In the genomic region with DNA sequence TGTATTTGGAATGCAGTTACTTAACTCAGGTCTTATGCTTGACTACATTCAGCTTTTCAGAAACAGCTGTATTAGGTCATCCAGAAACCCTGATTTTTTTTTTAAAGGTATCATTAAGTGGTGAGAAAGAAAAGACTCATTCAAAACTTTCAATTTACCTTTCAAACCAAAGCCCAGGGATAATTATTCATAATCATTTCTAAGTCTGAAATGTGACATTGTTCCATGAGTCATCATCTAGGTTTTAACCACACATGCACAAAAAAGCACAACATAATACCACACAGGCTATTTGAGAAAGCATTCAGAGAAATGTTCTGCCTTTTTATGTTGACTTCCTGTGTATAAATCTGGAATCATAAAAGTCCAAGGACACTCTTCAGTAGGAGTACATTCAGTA, we compare ENCODE assay signal across 18 cellular contexts.
DNase-seq lines count a peak whose midpoint lies in the region; ATAC-seq and TF ChIP-seq lines count a peak whose summit lies in the region.
"Had no signal": no experiment of that assay in that cellular context is flagged by ENCODE, and none has a peak within 500 bp of the region (broad histone marks: within the 10 kb centered on the region; RNA-seq: fewer than 3 reads in every experiment).

No MANE protein-coding gene starts in this region.

- peaks cover 50% of the 10 kb centered on the region for H3K27me3 Mint-ChIP-seq in activated T-cell treated with anti-CD3 and anti-CD28 coated beads, Interleukin-2, amount 50 U/mL, for 24 hours
- no peaks in the 10 kb centered on the region for H3K27me3 Mint-ChIP-seq in stimulated activated naive CD8-positive, alpha-beta T cell treated with anti-CD3 and anti-CD28 coated beads, Interleukin-15, Interleukin-2, amounts not matched to agents 100 ng/mL and 50 ng/mL, for 24 hours
- H3K27me3 Mint-ChIP-seq: activated CD4-positive, alpha-beta T cell treated with anti-CD3 and anti-CD28 coated beads, Interleukin-2, amount 10 ng/mL, durations not matched to agents 24 days and 14 days; CD4-positive, alpha-beta memory T cell; IgD-negative memory B cell had no signal

- in situ Hi-C loops in mammary epithelial cell (cut with MboI; ENCODE audit: low sequenced_read_pairs in 2 of 2), result no loop called here

- intact Hi-C loops in mammary epithelial cell (cut with micrococcal nuclease) (no loop called here), heart left ventricle (cut with DNase I) (no loop called here)

- H3K4me3 ChIP-seq in mammary epithelial cell (replicated peaks in 1 of 3; ENCODE audit: insufficient read depth in 1 of 3, low read depth in 2 of 3, low read length in 3 of 3), result no peak overlapping the region
- H3K4me3 ChIP-seq in heart left ventricle, result no peak overlapping the region
- H3K4me3 ChIP-seq: dorsolateral prefrontal cortex, SJCRH30 had no signal

- H3K9me3 ChIP-seq in mammary epithelial cell (replicated peaks; ENCODE audit: insufficient read depth, low read length) (no peaks in the 10 kb centered on the region), heart left ventricle (no peaks in the 10 kb centered on the region)
- H3K9me3 ChIP-seq: SJCRH30 had no signal

- BruUV-seq in mammary epithelial cell (replicated peaks; lab: Mats Ljungman, UMichigan), result no TSS peak

- no peak overlapping the region for H3K9ac ChIP-seq in mammary epithelial cell (ENCODE audit: insufficient read depth, low read length)

- H2AFZ ChIP-seq in mammary epithelial cell (ENCODE audit: low read depth, low read length), result no peak overlapping the region

- TF ChIP-seq CTCF in mammary epithelial cell (conservative IDR thresholded peaks at IDR 0.05 in 1 of 2, IDR thresholded peaks at IDR 0.05 in 1 of 2; ENCODE audit: extremely low read depth in 1 of 2, insufficient read depth in 1 of 2, low read depth in 1 of 2, low read length in 2 of 2) (no peak), heart left ventricle (IDR thresholded peaks at IDR 0.05) (no peak)

- TF ChIP-seq POLR2A in heart left ventricle (IDR thresholded peaks at IDR 0.05), result no peak

- H3K4me3 Mint-ChIP-seq in activated T-cell treated with anti-CD3 and anti-CD28 coated beads, Interleukin-2, amount 50 U/mL, for 24 hours, result no peak overlapping the region
- H3K4me3 Mint-ChIP-seq in stimulated activated naive CD8-positive, alpha-beta T cell treated with anti-CD3 and anti-CD28 coated beads, Interleukin-15, Interleukin-2, amounts not matched to agents 100 ng/mL and 50 ng/mL, for 24 hours, result no peak overlapping the region
- H3K4me3 Mint-ChIP-seq: activated CD4-positive, alpha-beta T cell treated with anti-CD3 and anti-CD28 coated beads, Interleukin-2, amount 10 ng/mL, durations not matched to agents 24 days and 14 days; activated T-helper 1 cell treated with anti-CD3 and anti-CD28 coated beads, Interleukin-12 subunit alpha, Interleukin-12 subunit beta, Interleukin-2, Interleukin-4 antibody, amounts not matched to agents 30 ng/mL and 10 ng/mL and 1 ng/mL, durations not matched to agents 14 hours and 24 hours and 36 hours; brain; CD4-positive, alpha-beta memory T cell; IgD-negative memory B cell; naive B cell had no signal

- dilution Hi-C loops in mammary epithelial cell (cut with HindIII; ENCODE audit: low sequenced_read_pairs), result no loop called here

- no peak overlapping the region for H3K4me2 ChIP-seq in mammary epithelial cell (ENCODE audit: insufficient read depth, low read depth, low read length)

- no peaks in the 10 kb centered on the region for H3K79me2 ChIP-seq in mammary epithelial cell (ENCODE audit: insufficient read depth, low read length)

- no peak for ATAC-seq in GM21576 (IDR thresholded peaks at IDR 0.05; ENCODE audit: unreplicated experiment)
- no peak for ATAC-seq in heart left ventricle

- CTCF ChIA-PET in mammary epithelial cell (lab: Charles Lee; ENCODE audit: low non-redundant PET), result no interaction called here

- no peaks in the 10 kb centered on the region for H3K9me3 Mint-ChIP-seq in activated T-cell treated with anti-CD3 and anti-CD28 coated beads, Interleukin-2, amount 50 U/mL, for 24 hours
- H3K9me3 Mint-ChIP-seq in stimulated activated naive CD8-positive, alpha-beta T cell treated with anti-CD3 and anti-CD28 coated beads, Interleukin-15, Interleukin-2, amounts not matched to agents 100 ng/mL and 50 ng/mL, for 24 hours, result no peaks in the 10 kb centered on the region
- H3K9me3 Mint-ChIP-seq: activated CD4-positive, alpha-beta T cell treated with anti-CD3 and anti-CD28 coated beads, Interleukin-2, amount 10 ng/mL, durations not matched to agents 24 days and 14 days; activated T-helper 1 cell treated with anti-CD3 and anti-CD28 coated beads, Interleukin-12 subunit alpha, Interleukin-12 subunit beta, Interleukin-2, Interleukin-4 antibody, amounts not matched to agents 30 ng/mL and 10 ng/mL and 1 ng/mL, durations not matched to agents 14 hours and 24 hours and 36 hours; brain; IgD-negative memory B cell had no signal

- no peaks in the 10 kb centered on the region for H4K20me1 ChIP-seq in mammary epithelial cell (ENCODE audit: insufficient read depth, low read length)

- H3K36me3 ChIP-seq in mammary epithelial cell (ENCODE audit: insufficient read depth, low read length) (no peaks in the 10 kb centered on the region), heart left ventricle (no peaks in the 10 kb centered on the region)
- H3K36me3 ChIP-seq: SJCRH30 had no signal

- peak overlapping the region; percentile 34 for H3K27ac Mint-ChIP-seq in activated T-cell treated with anti-CD3 and anti-CD28 coated beads, Interleukin-2, amount 50 U/mL, for 24 hours
- peak overlapping the region; percentile 26 for H3K27ac Mint-ChIP-seq in stimulated activated naive CD8-positive, alpha-beta T cell treated with anti-CD3 and anti-CD28 coated beads, Interleukin-15, Interleukin-2, amounts not matched to agents 100 ng/mL and 50 ng/mL, for 24 hours
- H3K27ac Mint-ChIP-seq: activated CD4-positive, alpha-beta T cell treated with anti-CD3 and anti-CD28 coated beads, Interleukin-2, amount 10 ng/mL, durations not matched to agents 24 days and 14 days; activated T-helper 1 cell treated with anti-CD3 and anti-CD28 coated beads, Interleukin-12 subunit alpha, Interleukin-12 subunit beta, Interleukin-2, Interleukin-4 antibody, amounts not matched to agents 30 ng/mL and 10 ng/mL and 1 ng/mL, durations not matched to agents 14 hours and 24 hours and 36 hours; brain; CD4-positive, alpha-beta memory T cell; IgD-negative memory B cell; naive B cell had no signal

- H3K27ac ChIP-seq in mammary epithelial cell (ENCODE audit: insufficient read depth, low read depth, low read length) (no peak overlapping the region), heart left ventricle (no peak overlapping the region)
- H3K27ac ChIP-seq: dorsolateral prefrontal cortex, SJCRH30 had no signal

- H3K4me1 Mint-ChIP-seq in activated T-cell treated with anti-CD3 and anti-CD28 coated beads, Interleukin-2, amount 50 U/mL, for 24 hours (ENCODE audit: low read depth), result peaks cover 18% of the 10 kb centered on the region
- peaks cover 15% of the 10 kb centered on the region for H3K4me1 Mint-ChIP-seq in stimulated activated naive CD8-positive, alpha-beta T cell treated with anti-CD3 and anti-CD28 coated beads, Interleukin-15, Interleukin-2, amounts not matched to agents 100 ng/mL and 50 ng/mL, for 24 hours (ENCODE audit: low read depth)
- H3K4me1 Mint-ChIP-seq: activated CD4-positive, alpha-beta T cell treated with anti-CD3 and anti-CD28 coated beads, Interleukin-2, amount 10 ng/mL, durations not matched to agents 24 days and 14 days; brain; CD4-positive, alpha-beta memory T cell; IgD-negative memory B cell; naive B cell had no signal

- H3K4me1 ChIP-seq in mammary epithelial cell (ENCODE audit: insufficient read depth, low read length) (no peaks in the 10 kb centered on the region), heart left ventricle (no peaks in the 10 kb centered on the region)
- H3K4me1 ChIP-seq: SJCRH30 had no signal

- DNase-seq in activated T-cell treated with anti-CD3 and anti-CD28 coated beads, Interleukin-2, amount 50 U/mL, for 24 hours, result no peak
- DNase-seq in activated T-cell treated with anti-CD3 and anti-CD28 coated beads, Interleukin-2, amount 50 U/mL, for 1 hour, result no peak
- DNase-seq in HT1080 (ENCODE audit: low read depth) (peak; percentile 0), mammary epithelial cell (peak; percentile 81), dedifferentiated amniotic fluid mesenchymal stem cell (ENCODE audit: extremely low spot score) (no peak), heart left ventricle (no peak)
- DNase-seq: activated CD4-positive, alpha-beta T cell treated with anti-CD3 and anti-CD28 coated beads, Interleukin-2, amount 10 ng/mL, durations not matched to agents 24 days and 14 days; CD4-positive, alpha-beta memory T cell; dorsolateral prefrontal cortex; naive B cell; NCI-H1105 treated with DMSO at 0.1 percent for 48 hours; SJCRH30; T1000 had no signal

- peaks cover under 1% of the 10 kb centered on the region for H3K27me3 ChIP-seq in mammary epithelial cell (ENCODE audit: insufficient read depth, low read length)
- H3K27me3 ChIP-seq in heart left ventricle, result peaks cover 0 to 2% (median 0%) of the 10 kb centered on the region in 9 donors
- H3K27me3 ChIP-seq: SJCRH30 had no signal

- no peaks in the 10 kb centered on the region for H3K36me3 Mint-ChIP-seq in activated T-cell treated with anti-CD3 and anti-CD28 coated beads, Interleukin-2, amount 50 U/mL, for 24 hours (ENCODE audit: low read depth)
- H3K36me3 Mint-ChIP-seq in stimulated activated naive CD8-positive, alpha-beta T cell treated with anti-CD3 and anti-CD28 coated beads, Interleukin-15, Interleukin-2, amounts not matched to agents 100 ng/mL and 50 ng/mL, for 24 hours (ENCODE audit: low read depth), result no peaks in the 10 kb centered on the region
- H3K36me3 Mint-ChIP-seq: brain; CD4-positive, alpha-beta memory T cell; IgD-negative memory B cell; naive B cell had no signal

Comparison
In these comparisons a context has a peak if more than half of its experiments do, and no peak if none do; other contexts are left out.
1. DNase-seq: peak in HT1080 (single experiment) and mammary epithelial cell (single experiment); none in activated T-cell treated with anti-CD3 and anti-CD28 coated beads, Interleukin-2, amount 50 U/mL, for 24 hours (single experiment), activated T-cell treated with anti-CD3 and anti-CD28 coated beads, Interleukin-2, amount 50 U/mL, for 1 hour (single experiment), dedifferentiated amniotic fluid mesenchymal stem cell (single experiment) and heart left ventricle (0 of 5).